ENCODE assay signal across 8 cellular contexts in the genomic region with DNA sequence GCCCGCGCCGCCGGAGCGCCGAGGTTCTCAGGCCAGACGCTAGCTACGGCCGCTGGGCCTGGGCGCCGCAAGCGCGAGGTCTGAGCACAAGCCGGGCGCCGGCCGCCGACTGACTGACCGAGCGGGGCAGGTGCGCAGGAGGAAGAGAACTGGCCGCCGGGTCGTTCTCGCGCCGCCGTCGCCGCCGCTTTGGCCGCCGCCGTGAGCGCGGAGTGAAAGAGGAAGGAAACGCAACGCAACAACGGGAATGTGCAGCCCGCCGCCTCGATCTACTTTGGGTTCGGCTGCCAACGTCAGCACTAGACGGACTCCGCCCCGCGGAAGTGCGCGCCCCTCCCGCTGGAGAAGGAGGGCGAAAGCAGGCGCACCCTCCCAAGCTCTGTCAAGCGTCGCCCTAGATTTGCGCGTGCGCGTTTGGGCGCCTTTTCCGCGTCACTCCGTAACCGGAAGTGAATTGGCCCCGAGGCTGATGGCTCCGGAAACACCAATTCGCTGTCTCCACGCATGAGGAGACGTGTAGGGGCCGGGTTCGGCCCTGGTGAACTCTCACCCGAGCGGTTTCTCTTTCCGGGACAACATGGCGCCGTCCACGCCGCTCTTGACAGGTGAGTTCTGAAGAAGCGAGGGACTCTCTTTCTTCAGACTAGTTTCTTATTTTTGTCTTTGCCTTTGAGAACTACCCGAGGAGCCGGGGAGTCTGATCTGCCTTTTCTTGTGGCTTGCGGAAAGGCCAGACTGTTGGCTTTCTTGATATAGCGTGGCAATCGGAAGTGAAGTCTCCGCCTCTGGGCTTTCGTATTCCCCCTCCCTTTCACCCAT. TPM values are rescaled to one million over a fixed set of nuclear protein-coding genes. Genes with fewer than 3 reads are reported as not detected.
DNase-seq lines count a peak whose midpoint lies in the region; ATAC-seq, FAIRE-seq and TF ChIP-seq lines count a peak whose summit lies in the region.

EIF2A (plus strand) TSS at position 562 of the 819 bp plus-strand sequence; CDS start at position 578, 16 bp downstream.
SERP1 (minus strand) TSS at position 271 of the 819 bp plus-strand sequence. CDS start 361 bp downstream, outside the sequence.

- POLR2A ChIA-PET in activated CD4-positive, alpha-beta T cell treated with anti-CD3 and anti-CD28 coated beads for 36 hours (lab: Charles Lee): interaction anchor here (0.6 to 2.3 kb wide), 7 partner anchors 13 to 217 kb away, joined by 3 to 8 read pairs (median 4); partner anchors contain the start of genes SELENOT, SIAH2 and TSC22D2

- no peaks in the 10 kb centered on the region for H3K9me3 Mint-ChIP-seq in activated CD4-positive, alpha-beta T cell treated with anti-CD3 and anti-CD28 coated beads for 36 hours (ENCODE audit: low read depth)

- CTCF ChIA-PET in activated CD4-positive, alpha-beta T cell treated with anti-CD3 and anti-CD28 coated beads for 36 hours (lab: Charles Lee): interaction anchor here (0.6 to 2.3 kb wide), 7 partner anchors 11 to 639 kb away, joined by 3 to 5 read pairs (median 3); partner anchors contain the start of genes ERICH6 and SELENOT

- H3K27ac Mint-ChIP-seq in activated CD4-positive, alpha-beta T cell treated with anti-CD3 and anti-CD28 coated beads for 36 hours: peak within 1 kb of the TSS; percentile 96

- no peaks in the 10 kb centered on the region for H3K9me3 ChIP-seq in kidney (ENCODE audit: control insufficient read depth in 1 of 2, low read length in 2 of 2)

- peaks cover 59% of the 10 kb centered on the region for H3K36me3 Mint-ChIP-seq in activated CD4-positive, alpha-beta T cell treated with anti-CD3 and anti-CD28 coated beads for 36 hours (ENCODE audit: low read depth)

- peaks cover 4 to 10% of the 10 kb centered on the region in 2 donors for H3K4me1 ChIP-seq in kidney (ENCODE audit: control insufficient read depth in 1 of 2, insufficient read depth in 1 of 2, low read depth in 1 of 2, low read length in 2 of 2)

- TF ChIP-seq CTCF in choroid plexus epithelial cell (conservative IDR thresholded peaks at IDR 0.05; ENCODE audit: low read depth, low read length) (no peak), kidney (IDR thresholded peaks at IDR 0.05; ENCODE audit: borderline replicate concordance, extremely low read depth, insufficient read depth) (no peak)

- H3K27me3 Mint-ChIP-seq in activated CD4-positive, alpha-beta T cell treated with anti-CD3 and anti-CD28 coated beads for 36 hours: no peaks in the 10 kb centered on the region

- peak; percentile 89 for ATAC-seq in HG03442 (IDR thresholded peaks at IDR 0.05; ENCODE audit: unreplicated experiment)
- ATAC-seq in activated CD4-positive, alpha-beta T cell treated with anti-CD3 and anti-CD28 coated beads for 36 hours: peak; percentile 92

- peaks cover 5 to 11% of the 10 kb centered on the region in 2 donors for H3K36me3 ChIP-seq in kidney (ENCODE audit: control insufficient read depth in 1 of 2, insufficient read depth in 2 of 2, low read length in 2 of 2)

- H3K9ac ChIP-seq in kidney (ENCODE audit: low read length in 2 of 2): peak within 1 kb of the TSS; percentile 89 to 100

- H3K4me1 Mint-ChIP-seq in activated CD4-positive, alpha-beta T cell treated with anti-CD3 and anti-CD28 coated beads for 36 hours: peaks cover 68% of the 10 kb centered on the region

- H3K4me3 Mint-ChIP-seq in activated CD4-positive, alpha-beta T cell treated with anti-CD3 and anti-CD28 coated beads for 36 hours: peak within 1 kb of the TSS; percentile 90

- DNase-seq in Ammon's horn (ENCODE audit: low spot score) (peak; percentile 99), GM19238 (ENCODE audit: insufficient read length, low spot score) (peak; percentile 69), NCI-H524 (lab: John Stamatoyannopoulos, UW) (peak; percentile 100), choroid plexus epithelial cell (ENCODE audit: low read depth) (peak; percentile 99), kidney (peak; percentile 100)
- DNase-seq in activated CD4-positive, alpha-beta T cell treated with anti-CD3 and anti-CD28 coated beads for 36 hours: peak; percentile 99
- DNase-seq in stimulated activated CD4-positive, alpha-beta T cell treated with anti-CD3 and anti-CD28 coated beads, Interleukin-15, amount 100 ng/mL, for 24 hours: peak; percentile 98

- H3K4me3 ChIP-seq in choroid plexus epithelial cell (ENCODE audit: low read depth, low read length): peak within 1 kb of the TSS; percentile 90
- peak within 1 kb of the TSS; percentile 88 to 98 for H3K4me3 ChIP-seq in kidney (ENCODE audit: low read length in 2 of 2)

- intact Hi-C loops in activated CD4-positive, alpha-beta T cell treated with anti-CD3 and anti-CD28 coated beads for 36 hours (cut with DNase I, micrococcal nuclease): loop anchor here (1.0 to 5.0 kb wide), 12 partner anchors 36 to 1711 kb away; partner anchors contain the start of genes ERICH6 (in 2 of the 2), RNF13 (in 2 of the 2), SELENOT (in 2 of the 2) and SIAH2 (in 2 of the 2)
- intact Hi-C loops in kidney (cut with DNase I): no loop called here

- peak within 1 kb of the TSS; percentile 97 to 99 for H3K27ac ChIP-seq in kidney (ENCODE audit: low read depth in 2 of 2, low read length in 2 of 2)

- peak; percentile 98 for FAIRE-seq in kidney (lab: Jason Lieb, UNC)

RNA-seq across cellular contexts. Expression of gene EIF2A, which starts in this region (rescaled TPM):
- 100 to 1,000 TPM; 119 to 182 TPM for total RNA-seq in activated CD4-positive, alpha-beta T cell treated with anti-CD3 and anti-CD28 coated beads for 36 hours
- total RNA-seq in kidney: 70.5 TPM
- 48.2 TPM for polyA plus RNA-seq in kidney (ENCODE audit: insufficient read depth, low read depth, low replicate concordance)

RNA-seq across cellular contexts. Expression of gene SERP1, which starts in this region (rescaled TPM):
- 10 to 100 TPM; 84.6 to 96.1 TPM for total RNA-seq in activated CD4-positive, alpha-beta T cell treated with anti-CD3 and anti-CD28 coated beads for 36 hours
- total RNA-seq in kidney: 90.3 TPM
- polyA plus RNA-seq in kidney (ENCODE audit: insufficient read depth, low read depth, low replicate concordance): 84.0 TPM

Comparison
In these comparisons a context has a peak if more than half of its experiments do, and no peak if none do; other contexts are left out.
1. Peak in every context shown above with its lines: DNase-seq, ATAC-seq, H3K4me3 ChIP-seq and H3K27ac ChIP-seq.